8 cellular contexts compared by ENCODE assay signal in the genomic region with DNA sequence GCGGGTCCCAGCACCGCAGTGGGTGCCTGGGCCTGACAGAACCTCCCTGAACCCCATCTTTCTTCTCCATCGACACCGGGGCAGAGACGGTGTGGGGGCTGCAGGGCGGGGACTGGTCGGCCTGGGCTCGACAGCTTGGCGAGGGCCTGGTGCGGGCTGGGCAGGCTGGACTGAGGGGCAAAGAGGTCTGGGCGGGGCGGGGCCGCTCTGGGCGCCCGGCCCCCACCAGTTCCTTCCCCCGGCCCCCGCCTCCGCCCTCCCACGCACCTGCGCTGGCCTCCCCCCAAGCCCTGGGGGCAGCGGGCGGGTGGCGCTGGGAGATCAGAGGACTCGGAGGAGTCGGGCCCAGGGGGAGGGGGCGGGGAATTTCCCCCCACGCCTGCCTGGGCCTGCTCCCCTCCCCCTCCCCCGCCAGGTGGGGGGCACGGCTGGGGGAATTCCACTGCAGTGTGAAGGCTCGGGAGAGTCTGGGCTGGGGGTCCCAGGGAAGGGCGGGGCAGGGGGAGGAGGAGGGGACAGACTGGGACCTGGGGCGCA. TPM values are rescaled to one million over a fixed set of nuclear protein-coding genes. Genes with fewer than 3 reads are reported as not detected.
DNase-seq lines count a peak whose midpoint lies in the region; ATAC-seq and TF ChIP-seq lines count a peak whose summit lies in the region.

No MANE protein-coding gene starts in this region.

- peak overlapping the region; percentile 5 to 92 (median 83) for H3K4me3 Mint-ChIP-seq in naive B cell

- H3K27me3 ChIP-seq in BLaER1: peaks cover 22% of the 10 kb centered on the region; the same call in 1 of the 2 replicates

- peaks cover 16% of the 10 kb centered on the region; the same call in 1 of the 2 replicates for H3K36me3 ChIP-seq in BLaER1

- TF ChIP-seq POLR2A in GM18505 (IDR thresholded peaks at IDR 0.05; ENCODE audit: borderline replicate concordance, extremely low read depth, insufficient read depth, insufficient read length): no peak

- peak; percentile 74 for DNase-seq in GM13977 (ENCODE audit: low spot score)
- peak; percentile 38 for DNase-seq in activated naive CD4-positive, alpha-beta T cell treated with anti-CD3 and anti-CD28 coated beads, Interleukin-2, amount 50 U/mL, for 16 hours
- peak; percentile 56 for DNase-seq in naive B cell
- DNase-seq in DMS114 treated with DMSO at 0.1 percent for 48 hours (lab: John Stamatoyannopoulos, UW; ENCODE audit: unreplicated experiment): no peak
- DNase-seq in MV-4-11 (lab: John Stamatoyannopoulos, UW): no peak
- DNase-seq in NCI-H524 treated with DMSO at 0.1 percent for 48 hours (lab: John Stamatoyannopoulos, UW): no peak

- H3K27ac Mint-ChIP-seq in naive B cell: peak overlapping the region in 2 of 6 donors; percentile 51 to 81

- H3K27ac ChIP-seq in BLaER1: peak overlapping the region; percentile 79

- no peak for TF ChIP-seq CTCF in GM13977 (IDR thresholded peaks at IDR 0.05; ENCODE audit: extremely low read depth, insufficient read depth, missing control alignments)

- H3K4me2 ChIP-seq in BLaER1: peak overlapping the region; percentile 99

- peaks cover 30% of the 10 kb centered on the region for H4K20me1 ChIP-seq in BLaER1

- no peaks in the 10 kb centered on the region for H3K9me3 ChIP-seq in BLaER1

- in situ Hi-C loops in GM13977 (cut with MboI; ENCODE audit: low pct_unique_long_range_greater_than_20kb, low sequenced_read_pairs, unreplicated experiment): no loop called here

- H3K27me3 Mint-ChIP-seq in naive B cell: peaks cover 0 to 21% (median 4%) of the 10 kb centered on the region in 3 donors

- H3K4me1 Mint-ChIP-seq in naive B cell: peaks cover 22 to 36% (median 24%) of the 10 kb centered on the region in 3 donors

- H3K9me3 Mint-ChIP-seq in naive B cell: no peaks in the 10 kb centered on the region

- H3K4me3 ChIP-seq in BLaER1: peak overlapping the region; percentile 84

- ATAC-seq in naive B cell (ENCODE audit: low read depth in 2 of 2): peak; percentile 36 to 44
- ATAC-seq in GM18505 (IDR thresholded peaks at IDR 0.05; ENCODE audit: unreplicated experiment): no peak

- H3K9ac ChIP-seq in BLaER1: peak overlapping the region; percentile 83

- peaks cover 67% of the 10 kb centered on the region for H3K4me1 ChIP-seq in BLaER1

- no peaks in the 10 kb centered on the region for H3K36me3 Mint-ChIP-seq in naive B cell

RNA-seq across cellular contexts. Expression of gene KREMEN2, which starts 0.9 kb away (rescaled TPM):
- 1 to 10 TPM in 3 of 6 donors, under 1 TPM in 2, not detected in 1; 0.25 to 4.4 (median 1.2) TPM for polyA plus RNA-seq in naive B cell (ENCODE audit: low read depth in 6 of 6)

RNA-seq across cellular contexts. Expression of gene PAQR4, which starts 6.0 kb away (rescaled TPM):
- 1 to 10 TPM in 3 of 6 donors, under 1 TPM in 2, not detected in 1; 0.43 to 1.3 (median 1.1) TPM for polyA plus RNA-seq in naive B cell (ENCODE audit: low read depth in 6 of 6)

RNA-seq across cellular contexts. Expression of gene PKMYT1, which starts 17.1 kb away (rescaled TPM):
- polyA plus RNA-seq in naive B cell (ENCODE audit: low read depth in 6 of 6): under 1 TPM in 4 of 6 donors, not detected in 2; 0.45 to 0.88 (median 0.62) TPM

RNA-seq across cellular contexts. Expression of gene CLDN9, which starts 49.6 kb away (rescaled TPM):
- polyA plus RNA-seq in naive B cell (ENCODE audit: low read depth in 6 of 6): not detected

RNA-seq across cellular contexts. Expression of gene FLYWCH1, which starts 51.4 kb away (rescaled TPM):
- 10 to 100 TPM in 3 of 6 donors, 1 to 10 TPM in 3; 6.3 to 13.4 (median 9.5) TPM for polyA plus RNA-seq in naive B cell (ENCODE audit: low read depth in 6 of 6)

Comparison
In these comparisons a context has a peak if more than half of its experiments do, and no peak if none do; other contexts are left out.
1. DNase-seq: peak in GM13977 (single experiment), activated naive CD4-positive, alpha-beta T cell treated with anti-CD3 and anti-CD28 coated beads, Interleukin-2, amount 50 U/mL, for 16 hours (single experiment) and naive B cell (single experiment); none in DMS114 treated with DMSO at 0.1 percent for 48 hours (single experiment), MV-4-11 (single experiment) and NCI-H524 treated with DMSO at 0.1 percent for 48 hours (single experiment).